11 cellular contexts compared by ENCODE assay signal in genomic region chr1:14499312-14500040, GRCh38.
A peak's percentile ranks its signal among the peaks of the same experiment; 100 is the strongest.
DNase-seq lines count a peak whose midpoint lies in the region; ATAC-seq and TF ChIP-seq lines count a peak whose summit lies in the region.
"Had no signal": no experiment of that assay in that cellular context is flagged by ENCODE, and none has a peak within 500 bp of the region (broad histone marks: within the 10 kb centered on the region; RNA-seq: fewer than 3 reads in every experiment).

No MANE protein-coding gene starts in this region.

- no peak overlapping the region for H3K4me3 ChIP-seq in IMR-90 (ENCODE audit: insufficient read depth, low read depth, low read length)
- H3K4me3 ChIP-seq: A549 had no signal

- H4K5ac ChIP-seq in IMR-90 (ENCODE audit: low read depth, low read length), result no peak overlapping the region; the same call in 1 of the 2 replicates

- TF ChIP-seq CTCF in Calu3 (IDR thresholded peaks at IDR 0.05; ENCODE audit: unreplicated experiment) (no peak), IMR-90 (conservative IDR thresholded peaks at IDR 0.05; ENCODE audit: low read depth, low read length) (no peak), VCaP (conservative IDR thresholded peaks at IDR 0.05) (no peak), osteocyte (IDR thresholded peaks at IDR 0.05) (no peak), chondrocyte (IDR thresholded peaks at IDR 0.05) (no peak)

- H4K8ac ChIP-seq in IMR-90 (ENCODE audit: low read depth in 2 of 2, low read length in 2 of 2), result no peak overlapping the region

- in situ Hi-C loops in IMR-90 (cut with MboI; ENCODE audit: low sequenced_read_pairs), result no loop called here

- no peak overlapping the region for H3K4ac ChIP-seq in IMR-90 (ENCODE audit: low read depth, low read length)

- dilution Hi-C loops in IMR-90 (cut with HindIII; ENCODE audit: low sequenced_read_pairs, unreplicated experiment), result no loop called here

- H3K23ac ChIP-seq in IMR-90 (ENCODE audit: low read depth, low read length), result no peak overlapping the region

- H3K18ac ChIP-seq in IMR-90 (ENCODE audit: low read depth, low read length), result no peak overlapping the region; the same call in 1 of the 2 replicates

- H3K9me3 Mint-ChIP-seq in Calu3 (ENCODE audit: low read depth, unreplicated experiment) (no peaks in the 10 kb centered on the region), osteocyte (ENCODE audit: unreplicated experiment) (peaks cover 5% of the 10 kb centered on the region), chondrocyte (ENCODE audit: low read depth) (peaks cover 2% of the 10 kb centered on the region)

- TF ChIP-seq POLR2A in IMR-90 (IDR thresholded peaks at IDR 0.05; ENCODE audit: low read depth, low read length), result no peak

- H2AK9ac ChIP-seq in IMR-90 (replicated peaks; ENCODE audit: low read depth, low read length, poor library complexity), result no peak overlapping the region

- no peaks in the 10 kb centered on the region; the same call in 1 of the 2 replicates for H3K27me3 ChIP-seq in IMR-90 (ENCODE audit: control insufficient read depth, insufficient read depth, low read length)
- H3K27me3 ChIP-seq: BE2C had no signal

- POLR2A ChIA-PET in IMR-90 (lab: Charles Lee; ENCODE audit: unreplicated experiment), result no interaction called here

- no peaks in the 10 kb centered on the region for H3K9me1 ChIP-seq in IMR-90 (ENCODE audit: insufficient read depth, low read length)

- H3K4me2 ChIP-seq in IMR-90 (ENCODE audit: low read depth, low read length), result peak overlapping the region; percentile 8; the same call in 1 of the 2 replicates
- H3K4me2 ChIP-seq: A549 had no signal

- no peak overlapping the region for H2BK5ac ChIP-seq in IMR-90 (ENCODE audit: low read depth, low read length, poor library complexity, severe bottlenecking)

- TF ChIP-seq RAD21 in IMR-90 (IDR thresholded peaks at IDR 0.05; ENCODE audit: low read length), result no peak

- H3K14ac ChIP-seq in IMR-90 (replicated peaks; ENCODE audit: low read depth, low read length), result no peak overlapping the region

- H3K9ac ChIP-seq in IMR-90 (ENCODE audit: low read depth, low read length), result no peak overlapping the region

- H3K4me1 Mint-ChIP-seq in Calu3 (ENCODE audit: low read depth, unreplicated experiment), result no peaks in the 10 kb centered on the region
- peaks cover 10% of the 10 kb centered on the region for H3K4me1 Mint-ChIP-seq in osteocyte (ENCODE audit: unreplicated experiment)
- peaks cover 17% of the 10 kb centered on the region for H3K4me1 Mint-ChIP-seq in chondrocyte (ENCODE audit: low read depth)
- H3K4me1 Mint-ChIP-seq: CD8-positive, alpha-beta memory T cell had no signal

- BruUV-seq in Calu3 (replicated peaks; lab: Mats Ljungman, UMichigan) (no TSS peak), IMR-90 (replicated peaks; lab: Mats Ljungman, UMichigan) (no TSS peak)

- no peaks in the 10 kb centered on the region for H3K36me3 Mint-ChIP-seq in Calu3 (ENCODE audit: insufficient read depth, unreplicated experiment)
- H3K36me3 Mint-ChIP-seq in osteocyte (ENCODE audit: unreplicated experiment), result no peaks in the 10 kb centered on the region
- no peaks in the 10 kb centered on the region for H3K36me3 Mint-ChIP-seq in chondrocyte (ENCODE audit: low read depth)
- H3K36me3 Mint-ChIP-seq: CD8-positive, alpha-beta memory T cell had no signal

- no peak overlapping the region for H4K91ac ChIP-seq in IMR-90 (ENCODE audit: insufficient read depth, low read depth, low read length)

- no peaks in the 10 kb centered on the region for H3K9me3 ChIP-seq in IMR-90 (ENCODE audit: control insufficient read depth, insufficient read depth, low read length)
- H3K9me3 ChIP-seq: A549, BE2C, Caco-2 had no signal

- H3K4me1 ChIP-seq in IMR-90 (ENCODE audit: control insufficient read depth, insufficient read depth, low read length), result peaks cover 9% of the 10 kb centered on the region; the same call in 1 of the 2 replicates
- H3K4me1 ChIP-seq: A549, BE2C, Caco-2 had no signal

- no peak overlapping the region for H2BK120ac ChIP-seq in IMR-90 (ENCODE audit: low read depth, low read length)

- intact Hi-C loops in Calu3 (cut with micrococcal nuclease; ENCODE audit: unreplicated experiment), result no loop called here
- intact Hi-C loops in IMR-90 (cut with micrococcal nuclease), result no loop called here

- H3K27me3 Mint-ChIP-seq in Calu3 (ENCODE audit: unreplicated experiment), result no peaks in the 10 kb centered on the region
- no peaks in the 10 kb centered on the region for H3K27me3 Mint-ChIP-seq in osteocyte (ENCODE audit: unreplicated experiment)
- peaks cover 1% of the 10 kb centered on the region for H3K27me3 Mint-ChIP-seq in chondrocyte (ENCODE audit: low read depth)

- no peak overlapping the region for H2AK5ac ChIP-seq in IMR-90 (ENCODE audit: low read depth, low read length)

- no peaks in the 10 kb centered on the region for H3K79me1 ChIP-seq in IMR-90 (ENCODE audit: low read depth in 1 of 2, low read length in 2 of 2)

- no peak overlapping the region for H2AFZ ChIP-seq in IMR-90 (replicated peaks; ENCODE audit: low read length, poor library complexity)

- no peak overlapping the region for H2BK20ac ChIP-seq in IMR-90 (ENCODE audit: low read depth, low read length)

- no peak for ATAC-seq in IMR-90 (ENCODE audit: low read depth)
- ATAC-seq: A549 had no signal

- H3K27ac Mint-ChIP-seq in Calu3 (ENCODE audit: unreplicated experiment), result no peak overlapping the region
- H3K27ac Mint-ChIP-seq in osteocyte (ENCODE audit: unreplicated experiment), result no peak overlapping the region
- H3K27ac Mint-ChIP-seq in chondrocyte (ENCODE audit: unreplicated experiment), result no peak overlapping the region
- H3K27ac Mint-ChIP-seq: CD8-positive, alpha-beta memory T cell had no signal

- H4K20me1 ChIP-seq in IMR-90 (ENCODE audit: insufficient read depth, low read length), result no peaks in the 10 kb centered on the region

- no peak overlapping the region for H2BK15ac ChIP-seq in IMR-90 (ENCODE audit: low read depth, low read length)

- H3K56ac ChIP-seq in IMR-90 (ENCODE audit: extremely low read depth, insufficient read depth, low read length), result no peak overlapping the region

- H3K36me3 ChIP-seq in IMR-90 (ENCODE audit: control insufficient read depth, insufficient read depth, low read length), result no peaks in the 10 kb centered on the region
- H3K36me3 ChIP-seq: BE2C had no signal

- peak; percentile 3 for DNase-seq in Calu3
- no peak for DNase-seq in IMR-90
- peak; percentile 51 for DNase-seq in osteocyte (ENCODE audit: extremely low spot score, unreplicated experiment)
- no peak for DNase-seq in HK-2 (ENCODE audit: unreplicated experiment)
- no peak for DNase-seq in chondrocyte (ENCODE audit: low spot score)
- DNase-seq in GM19240 (ENCODE audit: insufficient read length, low spot score), result no peak
- DNase-seq: BE2C; Caco-2; CD8-positive, alpha-beta memory T cell had no signal

- H3K4me3 Mint-ChIP-seq in Calu3 (ENCODE audit: low read depth, unreplicated experiment), result no peak overlapping the region
- no peak overlapping the region for H3K4me3 Mint-ChIP-seq in osteocyte (ENCODE audit: unreplicated experiment)
- no peak overlapping the region for H3K4me3 Mint-ChIP-seq in chondrocyte (ENCODE audit: unreplicated experiment)
- H3K4me3 Mint-ChIP-seq: CD8-positive, alpha-beta memory T cell had no signal

- H3K27ac ChIP-seq in IMR-90 (ENCODE audit: insufficient read depth, low read length) (no peak overlapping the region), VCaP (peak overlapping the region; percentile 99)
- H3K27ac ChIP-seq: A549 had no signal

- CTCF ChIA-PET in Calu3 (lab: Charles Lee), result no interaction called here
- CTCF ChIA-PET in IMR-90 (lab: Yijun Ruan, JAX), result no interaction called here

- WGBS in IMR-90 (ENCODE audit: extremely low coverage in 2 of 2, insufficient read length in 1 of 2), 2 experiments, result 100% methylated on average over 1 of the region's 9 CpGs; no CpG with 5 or more reads in 1 of the 2 experiments

TF ChIP-seq in IMR-90, 13 proteins besides CTCF, POLR2A, EP300 and RAD21:
- TF ChIP-seq FOS (IDR thresholded peaks at IDR 0.05; ENCODE audit: low read depth, low read length), result no peak
- no peak for TF ChIP-seq CHD1 (IDR thresholded peaks at IDR 0.05; ENCODE audit: low read depth, low read length)
- no peak for TF ChIP-seq CEBPB (IDR thresholded peaks at IDR 0.05; ENCODE audit: low read depth, low read length)
- no peak for TF ChIP-seq RCOR1 (IDR thresholded peaks at IDR 0.05; ENCODE audit: insufficient replicate concordance, low read length)
- TF ChIP-seq USF2 (IDR thresholded peaks at IDR 0.05; ENCODE audit: low read depth, low read length), result no peak
- TF ChIP-seq MXI1 (IDR thresholded peaks at IDR 0.05; ENCODE audit: borderline replicate concordance, low read depth, low read length), result no peak
- no peak for TF ChIP-seq RFX5 (IDR thresholded peaks at IDR 0.05; ENCODE audit: low read depth, low read length)
- TF ChIP-seq BHLHE40 (IDR thresholded peaks at IDR 0.05; ENCODE audit: low read depth, low read length), result no peak
- TF ChIP-seq NFE2L2 (IDR thresholded peaks at IDR 0.05; ENCODE audit: low read depth, low read length), result no peak
- no peak for TF ChIP-seq MAZ (IDR thresholded peaks at IDR 0.05; ENCODE audit: borderline replicate concordance, low read depth, low read length)
- TF ChIP-seq ELK1 (IDR thresholded peaks at IDR 0.05; ENCODE audit: borderline replicate concordance, low read depth, low read length), result no peak

Comparison
In these comparisons a context has a peak if more than half of its experiments do, and no peak if none do; other contexts are left out.
1. DNase-seq: peak in Calu3 (single experiment) and osteocyte (single experiment); none in IMR-90 (single experiment), HK-2 (single experiment), chondrocyte (single experiment) and GM19240 (single experiment).